Comparison of ENCODE assay signal across 15 cellular contexts in genomic region chr5:149719666-149720065, GRCh38. TPM values are rescaled to one million over a fixed set of nuclear protein-coding genes. Genes with fewer than 3 reads are reported as not detected.
DNase-seq lines count a peak whose midpoint lies in the region; ATAC-seq and TF ChIP-seq lines count a peak whose summit lies in the region.
"Had no signal": no experiment of that assay in that cellular context is flagged by ENCODE, and none has a peak within 500 bp of the region (broad histone marks: within the 10 kb centered on the region; RNA-seq: fewer than 3 reads in every experiment).

No MANE protein-coding gene starts in this region.

- no peak for TF ChIP-seq POLR2A in suprapubic skin (IDR thresholded peaks at IDR 0.05)

- H3K9me3 ChIP-seq in suprapubic skin = no peaks in the 10 kb centered on the region
- no peaks in the 10 kb centered on the region for H3K9me3 ChIP-seq in BE2C

- no peak overlapping the region for H3K27ac ChIP-seq in suprapubic skin
- H3K27ac ChIP-seq: WERI-Rb-1 had no signal

- H3K4me3 ChIP-seq in suprapubic skin = no peak overlapping the region
- no peak overlapping the region for H3K4me3 ChIP-seq in BE2C (ENCODE audit: low read depth, low read length)

- no peaks in the 10 kb centered on the region for H3K36me3 ChIP-seq in suprapubic skin
- no peaks in the 10 kb centered on the region for H3K36me3 ChIP-seq in BE2C
- H3K36me3 ChIP-seq: WERI-Rb-1 had no signal

- DNase-seq in Daoy (ENCODE audit: low read depth) (peak; percentile 36), HT1080 (ENCODE audit: low read depth) (peak; percentile 10), amniotic epithelial cell (ENCODE audit: low read depth) (peak; percentile 41), kidney glomerular epithelial cell (lab: John Stamatoyannopoulos, UW) (peak; percentile 30), suprapubic skin (ENCODE audit: low spot score in 2 of 2) (no peak), sciatic nerve (ENCODE audit: low spot score) (no peak), SIG-M5 (lab: John Stamatoyannopoulos, UW) (no peak), BE2C (no peak)
- DNase-seq: activated CD8-positive, alpha-beta memory T cell treated with anti-CD3 and anti-CD28 coated beads for 24 hours; anterior cingulate cortex; C1 segment of cervical spinal cord; dermis blood vessel endothelial cell; naive B cell; NCI-H2171; WERI-Rb-1 had no signal

- peaks cover 2% of the 10 kb centered on the region for H3K4me1 ChIP-seq in suprapubic skin
- no peaks in the 10 kb centered on the region for H3K4me1 ChIP-seq in BE2C

- ATAC-seq in sciatic nerve = no peak

- intact Hi-C loops in sciatic nerve (cut with DNase I) = no loop called here

- TF ChIP-seq EP300 in suprapubic skin (IDR thresholded peaks at IDR 0.05) = no peak

- 49% methylated on average over 2 of the region's 2 CpGs for WGBS in suprapubic skin

- H3K27me3 ChIP-seq in suprapubic skin (no peaks in the 10 kb centered on the region), BE2C (no peaks in the 10 kb centered on the region; the same call in 1 of the 2 replicates)

- TF ChIP-seq CTCF in suprapubic skin (IDR thresholded peaks at IDR 0.05) (no peak), BE2C (IDR thresholded peaks at IDR 0.05; ENCODE audit: low read depth, low read length) (no peak)

RNA-seq across cellular contexts. Expression of gene PPARGC1B, which starts 10.4 kb away (rescaled TPM):
- total RNA-seq in Daoy (2014; rRNA removed; shearing (Covaris generic)) = 0.97 and 2.1 TPM in 2 replicates
- 3.4 and 3.5 TPM in 2 replicates for total RNA-seq in HT1080 (2014; rRNA removed; shearing (Covaris generic))
- polyA plus RNA-seq in HT1080 (2015; cell fraction: cytosol; rRNA removed) = 1.6 and 1.9 TPM in 2 replicates
- polyA plus RNA-seq in HT1080 (2015; cell fraction: nucleus; rRNA removed) = 6.5 and 7.1 TPM in 2 replicates
- 10 to 100 TPM; 13.7 to 21.7 (median 17.7) TPM for total RNA-seq in suprapubic skin
- total RNA-seq in sciatic nerve = 3.2 TPM
- 3.4 TPM for polyA plus RNA-seq in BE2C (2012; ENCODE audit: insufficient read depth, insufficient read length, low read depth)

Comparison
In these comparisons a context has a peak if more than half of its experiments do, and no peak if none do; other contexts are left out.
1. DNase-seq: peak in Daoy (single experiment), HT1080 (single experiment), amniotic epithelial cell (single experiment) and kidney glomerular epithelial cell (single experiment); none in suprapubic skin (0 of 2), sciatic nerve (single experiment), SIG-M5 (single experiment) and BE2C (single experiment).